Comparison of ENCODE assay signal across 1 cellular context in genomic region chr13:20127563-20128458, GRCh38.
TF ChIP-seq lines count a peak whose summit lies in the region.

No MANE protein-coding gene starts in this region.

TF ChIP-seq in HepG2, 621 proteins besides CTCF, POLR2A, EP300 and RAD21 (continued from another document and continues in another):
- TF ChIP-seq ZNF142 (CRISPR knock-in tag; IDR thresholded peaks at IDR 0.05) (peak; percentile 63; the same call in 1 of the 2 replicates), PHF21A (CRISPR knock-in tag; IDR thresholded peaks at IDR 0.05) (peak; percentile 74), RORA (CRISPR knock-in tag; IDR thresholded peaks at IDR 0.05) (no peak), HMG20B (CRISPR knock-in tag; conservative IDR thresholded peaks at IDR 0.05) (no peak), XRCC5 (optimal IDR thresholded peaks at IDR 0.05; ENCODE audit: low read length) (peak; percentile 73), THYN1 (CRISPR knock-in tag; IDR thresholded peaks at IDR 0.05; ENCODE audit: borderline replicate concordance, low read depth) (no peak), ZIK1 (CRISPR knock-in tag; IDR thresholded peaks at IDR 0.05; ENCODE audit: borderline replicate concordance, low read depth) (peak; percentile 38; the same call in 1 of the 2 replicates), HNRNPH1 (optimal IDR thresholded peaks at IDR 0.05; ENCODE audit: low read depth, low read length) (no peak), ZNF569 (CRISPR knock-in tag; IDR thresholded peaks at IDR 0.05; ENCODE audit: borderline replicate concordance) (no peak), IKZF1 (IDR thresholded peaks at IDR 0.05) (no peak), ZNF629 (CRISPR knock-in tag; conservative IDR thresholded peaks at IDR 0.05) (no peak), IRF2 (CRISPR knock-in tag; IDR thresholded peaks at IDR 0.05) (no peak; the same call in 1 of the 2 replicates), HOXA5 (CRISPR knock-in tag; IDR thresholded peaks at IDR 0.05) (no peak; the same call in 1 of the 2 replicates), ZSCAN29 (CRISPR knock-in tag; conservative IDR thresholded peaks at IDR 0.05) (no peak), ZNF780A (CRISPR knock-in tag; IDR thresholded peaks at IDR 0.05) (no peak), ZNF138 (CRISPR knock-in tag; IDR thresholded peaks at IDR 0.05; ENCODE audit: low read depth) (0 out of 2 replicates have a peak, but pooled peaks have one; percentile 49), ATF6 (CRISPR knock-in tag; conservative IDR thresholded peaks at IDR 0.05) (no peak), GRHL1 (CRISPR knock-in tag; conservative IDR thresholded peaks at IDR 0.05) (no peak), TBL1XR1 (IDR thresholded peaks at IDR 0.05; ENCODE audit: borderline replicate concordance, low read length, partially characterized antibody) (no peak), TRIM22 (IDR thresholded peaks at IDR 0.05) (no peak), ZBED4 (CRISPR knock-in tag; IDR thresholded peaks at IDR 0.05; ENCODE audit: borderline replicate concordance) (peak; percentile 56; the same call in 1 of the 2 replicates), ZNF33A (CRISPR knock-in tag; IDR thresholded peaks at IDR 0.05; ENCODE audit: borderline replicate concordance) (no peak), EED (CRISPR knock-in tag; IDR thresholded peaks at IDR 0.05) (peak; percentile 19; the same call in 1 of the 2 replicates), ZSCAN25 (CRISPR knock-in tag; IDR thresholded peaks at IDR 0.05) (peak; percentile 58; the same call in 1 of the 2 replicates), EZH2 (conservative IDR thresholded peaks at IDR 0.05; ENCODE audit: low read depth, low read length) (no peak), KLF15 (CRISPR knock-in tag; IDR thresholded peaks at IDR 0.05; ENCODE audit: borderline replicate concordance) (no peak), ZNF382 (CRISPR knock-in tag; IDR thresholded peaks at IDR 0.05; ENCODE audit: borderline replicate concordance) (no peak), HDAC6 (IDR thresholded peaks at IDR 0.05; ENCODE audit: low read depth, low read length) (no peak), ZBTB25 (CRISPR knock-in tag; IDR thresholded peaks at IDR 0.05) (no peak), STAT5B (CRISPR knock-in tag; IDR thresholded peaks at IDR 0.05) (no peak), GATAD1 (CRISPR knock-in tag; IDR thresholded peaks at IDR 0.05) (0 out of 2 replicates have a peak, but pooled peaks have one; percentile 33), AHR (CRISPR knock-in tag; IDR thresholded peaks at IDR 0.05) (no peak; the same call in none of the 2 replicates), SUZ12 (IDR thresholded peaks at IDR 0.05; ENCODE audit: low read depth, low read length) (no peak), TCF7 (IDR thresholded peaks at IDR 0.05; ENCODE audit: low read depth) (no peak), NR2C2 (CRISPR knock-in tag; IDR thresholded peaks at IDR 0.05; ENCODE audit: borderline replicate concordance) (peak; percentile 70), FIP1L1 (IDR thresholded peaks at IDR 0.05; ENCODE audit: borderline replicate concordance, insufficient read depth, low read depth, low read length) (no peak), ZNF747 (CRISPR knock-in tag; IDR thresholded peaks at IDR 0.05; ENCODE audit: borderline replicate concordance) (peak; percentile 85), LCORL (IDR thresholded peaks at IDR 0.05) (no peak), LCORL (CRISPR knock-in tag; IDR thresholded peaks at IDR 0.05) (peak; percentile 75), ZNF703 (CRISPR knock-in tag; IDR thresholded peaks at IDR 0.05; ENCODE audit: borderline replicate concordance) (peak; percentile 65; the same call in 1 of the 2 replicates), MLX (CRISPR knock-in tag; IDR thresholded peaks at IDR 0.05) (no peak), PCBP2 (optimal IDR thresholded peaks at IDR 0.05; ENCODE audit: low read depth, low read length, poor library complexity, severe bottlenecking) (no peak), ZNF451 (CRISPR knock-in tag; IDR thresholded peaks at IDR 0.05) (peak; percentile 52; the same call in 1 of the 2 replicates), GTF3A (CRISPR knock-in tag; conservative IDR thresholded peaks at IDR 0.05) (no peak), NFE2L1 (CRISPR knock-in tag; IDR thresholded peaks at IDR 0.05; ENCODE audit: borderline replicate concordance) (no peak), MTA1 (CRISPR knock-in tag; IDR thresholded peaks at IDR 0.05; ENCODE audit: borderline replicate concordance) (peak; percentile 83), CBFB (CRISPR knock-in tag; IDR thresholded peaks at IDR 0.05) (peak; percentile 77; the same call in 1 of the 2 replicates), KLF9 (CRISPR knock-in tag; IDR thresholded peaks at IDR 0.05; ENCODE audit: low read depth) (no peak), ZC3H4 (CRISPR knock-in tag; IDR thresholded peaks at IDR 0.05; ENCODE audit: borderline replicate concordance) (no peak), ELK4 (CRISPR knock-in tag; IDR thresholded peaks at IDR 0.05; ENCODE audit: borderline replicate concordance) (no peak), HOXD1 (CRISPR knock-in tag; IDR thresholded peaks at IDR 0.05) (no peak), ZNF501 (CRISPR knock-in tag; IDR thresholded peaks at IDR 0.05) (peak; percentile 17; the same call in 1 of the 2 replicates)
